Comparison of ENCODE assay signal across 9 cellular contexts in genomic region chr2:134774786-134775641, GRCh38. TPM values are rescaled to one million over a fixed set of nuclear protein-coding genes. Genes with fewer than 3 reads are reported as not detected.
DNase-seq lines count a peak whose midpoint lies in the region; ATAC-seq and TF ChIP-seq lines count a peak whose summit lies in the region.
"Had no signal": no experiment of that assay in that cellular context is flagged by ENCODE, and none has a peak within 500 bp of the region (broad histone marks: within the 10 kb centered on the region; RNA-seq: fewer than 3 reads in every experiment).

No MANE protein-coding gene starts in this region.

- H3K36me3 ChIP-seq in HUES48 (ENCODE audit: control insufficient read depth, insufficient read depth, low read length) (no peaks in the 10 kb centered on the region), PC-3 (ENCODE audit: low read depth, low read length) (no peaks in the 10 kb centered on the region), upper lobe of right lung (no peaks in the 10 kb centered on the region)

- CTCF ChIA-PET in PC-3 (lab: Charles Lee), result interaction anchor here (0.5 kb wide), 1 partner anchor 63 kb away, joined by 3 read pairs; no protein-coding TSS in a partner anchor

- H3K9me3 ChIP-seq in HUES48 (ENCODE audit: control insufficient read depth, insufficient read depth, low read length) (no peaks in the 10 kb centered on the region), PC-3 (ENCODE audit: low read length) (no peaks in the 10 kb centered on the region), upper lobe of right lung (no peaks in the 10 kb centered on the region)

- peak overlapping the region; percentile 30 for H3K4me2 ChIP-seq in PC-3 (ENCODE audit: low read length)

- no peaks in the 10 kb centered on the region for H3K79me2 ChIP-seq in PC-3 (ENCODE audit: low read length)

- H3K4me1 ChIP-seq in HUES48 (ENCODE audit: control insufficient read depth, insufficient read depth, low read length) (peaks cover 33% of the 10 kb centered on the region), PC-3 (ENCODE audit: insufficient read depth, low read length) (peaks cover 39% of the 10 kb centered on the region), upper lobe of right lung (no peaks in the 10 kb centered on the region)

- H3K27me3 ChIP-seq in HUES48 (ENCODE audit: control insufficient read depth, insufficient read depth, low read length), result no peaks in the 10 kb centered on the region
- H3K27me3 ChIP-seq in PC-3 (ENCODE audit: low read length), result no peaks in the 10 kb centered on the region
- no peaks in the 10 kb centered on the region for H3K27me3 ChIP-seq in upper lobe of right lung

- ATAC-seq in PC-3 (peak; percentile 81), GM18867 (IDR thresholded peaks at IDR 0.05; ENCODE audit: unreplicated experiment) (no peak), upper lobe of right lung (no peak)

- intact Hi-C loops in PC-3 (cut with micrococcal nuclease) (loop anchor here (10.0 kb wide), 1 partner anchor 120 kb away; no protein-coding TSS in a partner anchor), upper lobe of right lung (cut with DNase I) (no loop called here)

- H2AFZ ChIP-seq in PC-3 (ENCODE audit: low read length), result peak overlapping the region; percentile 41

- BruUV-seq in PC-3 (replicated peaks; lab: Mats Ljungman, UMichigan), result no TSS peak

- no peaks in the 10 kb centered on the region for H3K9me2 ChIP-seq in PC-3 (replicated peaks; ENCODE audit: low read length)

- H3K4me3 ChIP-seq in HUES48 (ENCODE audit: low read depth, low read length) (no peak overlapping the region), PC-3 (ENCODE audit: low read length) (no peak overlapping the region; the same call in 1 of the 2 replicates), foreskin fibroblast (ENCODE audit: low read depth in 1 of 2, low read length in 2 of 2) (no peak overlapping the region), upper lobe of right lung (no peak overlapping the region)

- peak overlapping the region; percentile 3 for H3K27ac ChIP-seq in HUES48 (ENCODE audit: low read depth, low read length)
- peak overlapping the region; percentile 98 for H3K27ac ChIP-seq in PC-3 (ENCODE audit: low read length)
- no peak overlapping the region for H3K27ac ChIP-seq in upper lobe of right lung

- POLR2A ChIA-PET in PC-3 (lab: Charles Lee; ENCODE audit: unreplicated experiment), result no interaction called here

- H4K20me1 ChIP-seq in PC-3 (ENCODE audit: low read length), result no peaks in the 10 kb centered on the region

- H3K9ac ChIP-seq in HUES48 (ENCODE audit: low read depth, low read length) (no peak overlapping the region), PC-3 (ENCODE audit: low read length) (peak overlapping the region; percentile 73)

- TF ChIP-seq CTCF in PC-3 (conservative IDR thresholded peaks at IDR 0.05; ENCODE audit: low read depth, low read length) (no peak), foreskin fibroblast (IDR thresholded peaks at IDR 0.05; ENCODE audit: low read depth, low read length) (no peak), upper lobe of right lung (IDR thresholded peaks at IDR 0.05) (no peak)

- H3F3A ChIP-seq in PC-3 (ENCODE audit: low read length, unreplicated experiment), result no peaks in the 10 kb centered on the region

- DNase-seq in D341Med (ENCODE audit: low spot score), result peak; percentile 65
- peak; percentile 80 for DNase-seq in PC-3
- peak; percentile 1 to 14 for DNase-seq in foreskin fibroblast
- no peak for DNase-seq in MV-4-11 (lab: John Stamatoyannopoulos, UW)
- no peak for DNase-seq in hippocampal formation (lab: John Stamatoyannopoulos, UW)
- no peak for DNase-seq in upper lobe of right lung
- DNase-seq: stimulated activated CD4-positive, alpha-beta T cell treated with anti-CD3 and anti-CD28 coated beads, Interleukin-1b, Interleukin-23, amount 100 ng/mL, for 48 hours had no signal

RNA-seq across cellular contexts. Expression of gene TMEM163, which starts 56.2 kb away (rescaled TPM):
- 0.12 and 0.47 TPM in 2 replicates for total RNA-seq in PC-3 (2014; rRNA removed)
- 34.6 TPM for total RNA-seq in upper lobe of right lung

Comparison
In these comparisons a context has a peak if more than half of its experiments do, and no peak if none do; other contexts are left out.
1. DNase-seq: peak in D341Med (single experiment), PC-3 (single experiment) and foreskin fibroblast (2 of 2); none in MV-4-11 (single experiment), hippocampal formation (0 of 2) and upper lobe of right lung (single experiment).
2. RNA of gene TMEM163, which starts 56.2 kb away (total RNA-seq): 34.6 TPM in upper lobe of right lung (single experiment); 0.12 to 0.47 TPM in PC-3; every median in the first group is over 10 times any median in the second.